1 cellular context compared by ENCODE assay signal in genomic region chr4:154549894-154550790, GRCh38.
TF ChIP-seq lines count a peak whose summit lies in the region.

PLRG1 (minus strand) TSS chr4:154550400; CDS start chr4:154550308, 92 bp downstream.

TF ChIP-seq in K562, 482 proteins besides CTCF, POLR2A, EP300 and RAD21 (continued from another document and continues in another):
- TF ChIP-seq TSHZ1 (CRISPR knock-in tag; IDR thresholded peaks at IDR 0.05): no peak
- TF ChIP-seq ADNP (tag; IDR thresholded peaks at IDR 0.05): no peak
- no peak for TF ChIP-seq ILK (tag; IDR thresholded peaks at IDR 0.05; ENCODE audit: borderline replicate concordance, low read depth)
- TF ChIP-seq TBP (optimal IDR thresholded peaks at IDR 0.05; ENCODE audit: low read depth, low read length): peak; percentile 45
- TF ChIP-seq ZNF589 (CRISPR knock-in tag; IDR thresholded peaks at IDR 0.05; ENCODE audit: low read depth): no peak
- TF ChIP-seq SIX5 (IDR thresholded peaks at IDR 0.05; ENCODE audit: borderline replicate concordance in 1 of 2, insufficient read depth in 1 of 2, low read depth in 1 of 2, low read length in 2 of 2): no peak
- TF ChIP-seq ZNF282 (CRISPR knock-in tag; IDR thresholded peaks at IDR 0.05): no peak
- peak; percentile 63 for TF ChIP-seq MEIS2 (IDR thresholded peaks at IDR 0.05; ENCODE audit: partially characterized antibody)
- no peak for TF ChIP-seq ASH1L (IDR thresholded peaks at IDR 0.05; ENCODE audit: borderline replicate concordance, low read depth, partially characterized antibody)
- TF ChIP-seq ILF3 (IDR thresholded peaks at IDR 0.05; ENCODE audit: borderline replicate concordance): no peak
- TF ChIP-seq NR4A1 (CRISPR knock-in tag; IDR thresholded peaks at IDR 0.05): no peak
- no peak for TF ChIP-seq NR4A1 (tag; IDR thresholded peaks at IDR 0.05)
- TF ChIP-seq HNRNPL (IDR thresholded peaks at IDR 0.05; ENCODE audit: low read depth, low read length): no peak
- TF ChIP-seq SRSF3 (IDR thresholded peaks at IDR 0.05; ENCODE audit: insufficient read depth, low read length): no peak
- TF ChIP-seq RBM14 (IDR thresholded peaks at IDR 0.05; ENCODE audit: borderline replicate concordance, insufficient read depth, low read depth, low read length): no peak
- TF ChIP-seq NFE2L1 (tag; IDR thresholded peaks at IDR 0.05; ENCODE audit: borderline replicate concordance, low read depth): no peak
- TF ChIP-seq POLR2AphosphoS5 (IDR thresholded peaks at IDR 0.05; ENCODE audit: control insufficient read depth, insufficient read depth, low read depth, low read length): peak; percentile 82
- no peak for TF ChIP-seq CBFA2T3 (IDR thresholded peaks at IDR 0.05)
- TF ChIP-seq ZNF274 (IDR thresholded peaks at IDR 0.05; ENCODE audit: borderline replicate concordance, low read depth, low read length): no peak
- no peak for TF ChIP-seq HEY1 (CRISPR knock-in tag; IDR thresholded peaks at IDR 0.05; ENCODE audit: borderline replicate concordance)
- no peak; the same call in 1 of the 2 replicates for TF ChIP-seq ZNF431 (CRISPR knock-in tag; IDR thresholded peaks at IDR 0.05)
- no peak for TF ChIP-seq MED1 (CRISPR knock-in tag; IDR thresholded peaks at IDR 0.05; ENCODE audit: borderline replicate concordance)
- no peak for TF ChIP-seq ZBTB17 (CRISPR knock-in tag; IDR thresholded peaks at IDR 0.05)
- TF ChIP-seq TCF7 (IDR thresholded peaks at IDR 0.05; ENCODE audit: borderline replicate concordance): no peak
- no peak for TF ChIP-seq ZFP36 (IDR thresholded peaks at IDR 0.05; ENCODE audit: low read depth, low read length, partially characterized antibody)
- TF ChIP-seq TCF3 (CRISPR knock-in tag; IDR thresholded peaks at IDR 0.05): no peak
- TF ChIP-seq SMAD2 (IDR thresholded peaks at IDR 0.05; ENCODE audit: low read depth, low read length): no peak
- no peak for TF ChIP-seq SRSF9 (IDR thresholded peaks at IDR 0.05; ENCODE audit: borderline replicate concordance, low read depth, low read length)
- TF ChIP-seq THRB (CRISPR knock-in tag; conservative IDR thresholded peaks at IDR 0.05): no peak
- TF ChIP-seq NFIX (CRISPR knock-in tag; IDR thresholded peaks at IDR 0.05; ENCODE audit: low read depth): no peak
- TF ChIP-seq CEBPG (CRISPR knock-in tag; IDR thresholded peaks at IDR 0.05): peak; percentile 98
- TF ChIP-seq CEBPG (tag; conservative IDR thresholded peaks at IDR 0.05 in 1 of 2, IDR thresholded peaks at IDR 0.05 in 1 of 2): peak; percentile 80 to 85
- no peak for TF ChIP-seq E2F6 (IDR thresholded peaks at IDR 0.05; ENCODE audit: borderline replicate concordance in 1 of 2, extremely low read depth in 1 of 2, insufficient read depth in 1 of 2, insufficient read length in 1 of 2, low read depth in 1 of 2, low read length in 1 of 2, poor library complexity in 1 of 2, severe bottlenecking in 1 of 2)
- TF ChIP-seq ZNF644 (tag; IDR thresholded peaks at IDR 0.05; ENCODE audit: low read depth): no peak
- TF ChIP-seq YBX1 (IDR thresholded peaks at IDR 0.05): no peak
- no peak for TF ChIP-seq DDX20 (tag; IDR thresholded peaks at IDR 0.05; ENCODE audit: low read depth)
- peak; percentile 57; the same call in 1 of the 2 replicates for TF ChIP-seq MBD2 (IDR thresholded peaks at IDR 0.05; ENCODE audit: borderline replicate concordance, low read depth)
- no peak for TF ChIP-seq RERE (CRISPR knock-in tag; IDR thresholded peaks at IDR 0.05; ENCODE audit: borderline replicate concordance)
- TF ChIP-seq ZNF518B (CRISPR knock-in tag; IDR thresholded peaks at IDR 0.05): no peak
- no peak for TF ChIP-seq ZNF12 (CRISPR knock-in tag; IDR thresholded peaks at IDR 0.05)
- no peak for TF ChIP-seq CGGBP1 (CRISPR knock-in tag; IDR thresholded peaks at IDR 0.05)
- TF ChIP-seq SPI1 (IDR thresholded peaks at IDR 0.05; ENCODE audit: borderline replicate concordance, low read depth, low read length): no peak
- TF ChIP-seq NFXL1 (CRISPR knock-in tag; IDR thresholded peaks at IDR 0.05): no peak
- TF ChIP-seq TAF7 (tag; IDR thresholded peaks at IDR 0.05): peak; percentile 59; the same call in 1 of the 2 replicates
- TF ChIP-seq ZFP91 (CRISPR knock-in tag; IDR thresholded peaks at IDR 0.05): no peak
- TF ChIP-seq PHTF2 (CRISPR knock-in tag; IDR thresholded peaks at IDR 0.05): no peak
- no peak for TF ChIP-seq NR2F6 (CRISPR knock-in tag; IDR thresholded peaks at IDR 0.05)
